In genomic region chr9:36458430-36458915, GRCh38 we compare ENCODE assay signal across 8 cellular contexts. TPM values are rescaled to one million over a fixed set of nuclear protein-coding genes. Genes with fewer than 3 reads are reported as not detected.
DNase-seq lines count a peak whose midpoint lies in the region; ATAC-seq and TF ChIP-seq lines count a peak whose summit lies in the region.
"Not testable (repeated sequence)": the region's sequence is repeated elsewhere in the genome, so short reads cannot be mapped to it uniquely, and the experiment has no call there.

No MANE protein-coding gene starts in this region.

- not testable (repeated sequence) for H3K9me3 Mint-ChIP-seq in IgD-negative memory B cell; activated T-cell treated with anti-CD3 and anti-CD28 coated beads, Interleukin-2, amount 50 U/mL, for 72 hours; endodermal cell; stimulated activated naive CD8-positive, alpha-beta T cell treated with anti-CD3 and anti-CD28 coated beads, Interleukin-15, amount 100 ng/mL, for 72 hours

- H3K27me3 ChIP-seq in endodermal cell (ENCODE audit: control insufficient read depth, insufficient read depth, low read length, poor library complexity, severe bottlenecking), result not testable (repeated sequence)

- H3K4me1 Mint-ChIP-seq in IgD-negative memory B cell (peaks cover 30 to 43% (median 37%) of the 10 kb centered on the region in 3 donors), endodermal cell (peaks cover 12% of the 10 kb centered on the region)
- H3K4me1 Mint-ChIP-seq in activated T-cell treated with anti-CD3 and anti-CD28 coated beads, Interleukin-2, amount 50 U/mL, for 72 hours (ENCODE audit: low read depth), result peaks cover 46% of the 10 kb centered on the region
- peaks cover 54% of the 10 kb centered on the region for H3K4me1 Mint-ChIP-seq in stimulated activated naive CD8-positive, alpha-beta T cell treated with anti-CD3 and anti-CD28 coated beads, Interleukin-15, amount 100 ng/mL, for 72 hours

- ATAC-seq in GM18502 (IDR thresholded peaks at IDR 0.05; ENCODE audit: poor library complexity, unreplicated experiment), result peak; percentile 75
- ATAC-seq in HG02610 (IDR thresholded peaks at IDR 0.05; ENCODE audit: unreplicated experiment), result peak; percentile 77
- peak; percentile 80 to 82 for ATAC-seq in activated T-cell treated with anti-CD3 and anti-CD28 coated beads, Interleukin-2, amount 50 U/mL, for 72 hours (replicated peaks in 1 of 2)
- peak; percentile 89 for ATAC-seq in stimulated activated naive CD8-positive, alpha-beta T cell treated with anti-CD3 and anti-CD28 coated beads, Interleukin-15, amount 100 ng/mL, for 72 hours

- peaks cover 27% of the 10 kb centered on the region for H3K36me3 ChIP-seq in endodermal cell (ENCODE audit: control insufficient read depth, insufficient read depth, low read length)

- not testable (repeated sequence) for H3K4me3 ChIP-seq in endodermal cell (ENCODE audit: low read length)

- TF ChIP-seq CTCF in endodermal cell (conservative IDR thresholded peaks at IDR 0.05), result not testable (repeated sequence)

- peak; percentile 29 for DNase-seq in activated CD4-positive, alpha-beta T cell treated with anti-CD3 and anti-CD28 coated beads for 1 hour
- peak; percentile 82 to 89 for DNase-seq in activated T-cell treated with anti-CD3 and anti-CD28 coated beads, Interleukin-2, amount 50 U/mL, for 72 hours
- DNase-seq in endodermal cell, result not testable (repeated sequence)
- peak; percentile 21 for DNase-seq in stimulated activated CD4-positive, alpha-beta T cell treated with anti-CD3 and anti-CD28 coated beads, Interleukin-4, amount 100 ng/mL, for 1 hour
- DNase-seq in stimulated activated naive CD8-positive, alpha-beta T cell treated with anti-CD3 and anti-CD28 coated beads, Interleukin-15, amount 100 ng/mL, for 72 hours, result peak; percentile 74 to 90

- H3K4me1 ChIP-seq in endodermal cell (ENCODE audit: control insufficient read depth, insufficient read depth, low read length), result not testable (repeated sequence)

- H3K9ac ChIP-seq in endodermal cell (ENCODE audit: extremely low read depth, low read length, poor library complexity, severe bottlenecking), result not testable (repeated sequence)

- H3K36me3 Mint-ChIP-seq in IgD-negative memory B cell; activated T-cell treated with anti-CD3 and anti-CD28 coated beads, Interleukin-2, amount 50 U/mL, for 72 hours (ENCODE audit: insufficient read depth in 2 of 2): not testable (repeated sequence)
- peaks cover 25% of the 10 kb centered on the region for H3K36me3 Mint-ChIP-seq in endodermal cell (ENCODE audit: low read depth)

- H3K27ac Mint-ChIP-seq in IgD-negative memory B cell, result peak overlapping the region; percentile 23 to 97 (median 34)
- peak overlapping the region; percentile 82 for H3K27ac Mint-ChIP-seq in activated T-cell treated with anti-CD3 and anti-CD28 coated beads, Interleukin-2, amount 50 U/mL, for 72 hours
- peak overlapping the region; percentile 41 for H3K27ac Mint-ChIP-seq in endodermal cell
- peak overlapping the region; percentile 86 to 90 for H3K27ac Mint-ChIP-seq in stimulated activated naive CD8-positive, alpha-beta T cell treated with anti-CD3 and anti-CD28 coated beads, Interleukin-15, amount 100 ng/mL, for 72 hours

- not testable (repeated sequence) for H3K27ac ChIP-seq in endodermal cell (ENCODE audit: low read depth, low read length)

- H3K9me3 ChIP-seq in endodermal cell (ENCODE audit: control insufficient read depth, low read length), result not testable (repeated sequence)

- H3K27me3 Mint-ChIP-seq in IgD-negative memory B cell; activated T-cell treated with anti-CD3 and anti-CD28 coated beads, Interleukin-2, amount 50 U/mL, for 72 hours (ENCODE audit: low read depth); endodermal cell (ENCODE audit: insufficient read depth); stimulated activated naive CD8-positive, alpha-beta T cell treated with anti-CD3 and anti-CD28 coated beads, Interleukin-15, amount 100 ng/mL, for 72 hours: not testable (repeated sequence)

- 93 to 96% methylated on average over 11 to 17 of the region's 17 CpGs for WGBS in endodermal cell (ENCODE audit: insufficient coverage in 1 of 2, insufficient read length in 1 of 2), 2 experiments

- peak overlapping the region; percentile 24 to 94 (median 78) for H3K4me3 Mint-ChIP-seq in IgD-negative memory B cell
- H3K4me3 Mint-ChIP-seq in activated T-cell treated with anti-CD3 and anti-CD28 coated beads, Interleukin-2, amount 50 U/mL, for 72 hours, result peak overlapping the region; percentile 80
- H3K4me3 Mint-ChIP-seq in endodermal cell, result not testable (repeated sequence)
- H3K4me3 Mint-ChIP-seq in stimulated activated naive CD8-positive, alpha-beta T cell treated with anti-CD3 and anti-CD28 coated beads, Interleukin-15, amount 100 ng/mL, for 72 hours, result peak overlapping the region; percentile 78 to 81

RNA-seq across cellular contexts. Expression of gene RNF38, which starts 58.4 kb away (rescaled TPM):
- polyA plus RNA-seq in IgD-negative memory B cell, result 18.5 TPM
- total RNA-seq in activated T-cell treated with anti-CD3 and anti-CD28 coated beads, Interleukin-2, amount 50 U/mL, for 72 hours, result 10 to 100 TPM; 33.5 to 35.2 TPM
- 10 to 100 TPM; 47.5 to 49.7 TPM for total RNA-seq in endodermal cell
- polyA plus RNA-seq in endodermal cell (2013, experiment 1 of 2), result 51.3 TPM
- 43.0 TPM for polyA plus RNA-seq in endodermal cell (2013, experiment 2 of 2)

Comparison
In these comparisons a context has a peak if more than half of its experiments do, and no peak if none do; other contexts are left out.
1. H3K27ac Mint-ChIP-seq: peak in every context shown above with its lines; median percentile 88 in stimulated activated naive CD8-positive, alpha-beta T cell treated with anti-CD3 and anti-CD28 coated beads, Interleukin-15, amount 100 ng/mL, for 72 hours; 82 in activated T-cell treated with anti-CD3 and anti-CD28 coated beads, Interleukin-2, amount 50 U/mL, for 72 hours; 41 in endodermal cell; 34 in IgD-negative memory B cell.